8 cellular contexts compared by ENCODE assay signal in the genomic region with DNA sequence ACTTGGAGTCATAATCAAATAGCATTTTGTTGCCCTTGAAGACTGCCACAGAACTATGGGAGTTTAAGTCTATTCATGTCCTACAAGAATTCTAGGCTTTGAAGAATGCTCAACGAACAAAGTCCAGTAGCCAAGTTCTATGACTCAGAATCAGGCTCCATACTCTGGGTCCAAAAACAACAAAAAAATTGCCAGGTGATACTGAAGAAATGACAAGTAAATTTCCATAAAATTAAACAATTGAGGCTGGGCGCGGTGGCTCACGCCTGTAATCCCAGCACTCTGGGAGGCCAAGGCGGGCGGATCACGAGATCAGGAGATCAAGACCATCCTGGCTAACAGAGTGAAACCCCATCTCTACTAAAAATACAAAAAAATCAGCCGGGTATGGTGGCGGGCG.
A peak's percentile ranks its signal among the peaks of the same experiment; 100 is the strongest.
DNase-seq lines count a peak whose midpoint lies in the region; ATAC-seq, FAIRE-seq and TF ChIP-seq lines count a peak whose summit lies in the region.
"Not testable (repeated sequence)": the region's sequence is repeated elsewhere in the genome, so short reads cannot be mapped to it uniquely, and the experiment has no call there.

No MANE protein-coding gene starts in this region.

- not testable (repeated sequence) for H3K9me3 ChIP-seq in BLaER1; ascending aorta; H1 (ENCODE audit: insufficient read depth in 2 of 2, low read depth in 1 of 2, low read length in 1 of 2); neural cell (ENCODE audit: low read length); thoracic aorta

- not testable (repeated sequence) for H4K91ac ChIP-seq in H1 (replicated peaks; ENCODE audit: insufficient read length, low read length)

- H3K9me3 Mint-ChIP-seq in MCF 10A (ENCODE audit: unreplicated experiment); immature natural killer cell: not testable (repeated sequence)

- not testable (repeated sequence) for TF ChIP-seq CTCF in ascending aorta (IDR thresholded peaks at IDR 0.05); MCF 10A (IDR thresholded peaks at IDR 0.05; ENCODE audit: unreplicated experiment); H1 (IDR thresholded peaks at IDR 0.05; ENCODE audit: control extremely low read depth in 1 of 3, insufficient read depth in 1 of 3, low read depth in 1 of 3, low read length in 3 of 3); fibroblast of mammary gland (conservative IDR thresholded peaks at IDR 0.05; ENCODE audit: control insufficient read depth, insufficient read depth, low read depth, low read length); neural cell (IDR thresholded peaks at IDR 0.05; ENCODE audit: poor library complexity, severe bottlenecking); thoracic aorta (IDR thresholded peaks at IDR 0.05)

- not testable (repeated sequence) for H2BK20ac ChIP-seq in H1 (ENCODE audit: low read length)

- H3K23me2 ChIP-seq in H1 (ENCODE audit: low read depth, low read length): not testable (repeated sequence)

- not testable (repeated sequence) for H3F3A ChIP-seq in neural cell (ENCODE audit: insufficient read depth, low read length, poor library complexity, severe bottlenecking)

- H3K36me3 Mint-ChIP-seq in MCF 10A (ENCODE audit: insufficient read depth, unreplicated experiment): peaks cover 44% of the 10 kb centered on the region
- peaks cover 19 to 45% (median 37%) of the 10 kb centered on the region in 3 donors for H3K36me3 Mint-ChIP-seq in immature natural killer cell

- H2BK5ac ChIP-seq in H1 (ENCODE audit: low read depth, low read length): not testable (repeated sequence)

- intact Hi-C loops in ascending aorta (cut with DNase I): loop anchor here (1.0 kb wide), 1 partner anchor 18 kb away; no protein-coding TSS in a partner anchor
- intact Hi-C loops in MCF 10A (cut with micrococcal nuclease): not testable (repeated sequence)

- not testable (repeated sequence) for H2BK12ac ChIP-seq in H1 (ENCODE audit: low read depth, low read length)

- H3K27ac Mint-ChIP-seq in MCF 10A (ENCODE audit: low read depth, unreplicated experiment) (peak overlapping the region; percentile 21), immature natural killer cell (peak overlapping the region in 5 of 6 donors; percentile 32 to 87 (median 54))

- not testable (repeated sequence) for H2BK15ac ChIP-seq in H1 (ENCODE audit: low read length)

- not testable (repeated sequence) for TF ChIP-seq EP300 in H1 (IDR thresholded peaks at IDR 0.05; ENCODE audit: borderline replicate concordance in 1 of 2, low read depth in 2 of 2, low read length in 2 of 2); neural cell (conservative IDR thresholded peaks at IDR 0.05; ENCODE audit: poor library complexity, severe bottlenecking)

- H4K5ac ChIP-seq in H1 (ENCODE audit: insufficient read length, low read depth, low read length): not testable (repeated sequence)

- BruUV-seq in MCF 10A (replicated peaks; lab: Mats Ljungman, UMichigan): not testable (repeated sequence)

- H4K20me1 ChIP-seq in BLaER1: peaks cover 44% of the 10 kb centered on the region
- not testable (repeated sequence) for H4K20me1 ChIP-seq in H1 (replicated peaks in 1 of 2; ENCODE audit: control insufficient read depth in 1 of 2, insufficient read depth in 2 of 2, low read length in 2 of 2); neural cell (ENCODE audit: insufficient read depth)

- not testable (repeated sequence) for H3K79me1 ChIP-seq in H1 (ENCODE audit: low read depth, low read length)

- H3K9me2 ChIP-seq in neural cell (ENCODE audit: insufficient read depth, low read length): not testable (repeated sequence)

- not testable (repeated sequence) for H3K27me3 Mint-ChIP-seq in MCF 10A (ENCODE audit: insufficient read depth, unreplicated experiment); immature natural killer cell (ENCODE audit: low read depth in 3 of 3)

- H3K23ac ChIP-seq in H1 (ENCODE audit: insufficient read length): not testable (repeated sequence)

- H3K4me3 ChIP-seq in BLaER1; ascending aorta; H1 (ENCODE audit: extremely low read depth in 1 of 4, insufficient read depth in 2 of 4, low read depth in 3 of 4, low read length in 4 of 4); fibroblast of mammary gland (ENCODE audit: control insufficient read depth, low read depth, low read length); neural cell (ENCODE audit: low read length); thoracic aorta: not testable (repeated sequence)

- peak in 1 of 2 donors; percentile 80 for DNase-seq in ascending aorta (ENCODE audit: low spot score in 2 of 2)
- DNase-seq in MCF 10A (ENCODE audit: unreplicated experiment): peak; percentile 46
- not testable (repeated sequence) for DNase-seq in H1 (ENCODE audit: low read depth in 1 of 2, low spot score in 2 of 2); immature natural killer cell; thoracic aorta (ENCODE audit: low spot score)
- DNase-seq in fibroblast of mammary gland (ENCODE audit: low read depth): peak; percentile 53

- CTCF ChIA-PET in MCF 10A (lab: Yijun Ruan, JAX): interaction anchor here (0.8 kb wide), 1 partner anchor 13 kb away, joined by 3 read pairs; no protein-coding TSS in a partner anchor
- CTCF ChIA-PET in H1 (lab: Charles Lee; ENCODE audit: partially characterized antibody): interaction anchor here (0.7 kb wide), 1 partner anchor 13 kb away, joined by 8 read pairs; no protein-coding TSS in a partner anchor

- POLR2A ChIA-PET in MCF 10A (lab: Yijun Ruan, JAX); H1 (lab: Charles Lee; ENCODE audit: partially characterized antibody): not testable (repeated sequence)

- not testable (repeated sequence) for H2AK5ac ChIP-seq in H1 (ENCODE audit: low read depth, low read length)

- H3K9ac ChIP-seq in BLaER1; H1 (replicated peaks in 1 of 4; ENCODE audit: extremely low read depth in 1 of 4, low read depth in 3 of 4, low read length in 3 of 4); neural cell (ENCODE audit: low read length): not testable (repeated sequence)

- FAIRE-seq in H1 (lab: Jason Lieb, UNC): not testable (repeated sequence)

- TF ChIP-seq POLR2A in H1 (IDR thresholded peaks at IDR 0.05; ENCODE audit: control extremely low read depth in 1 of 2, low read depth in 2 of 2, low read length in 2 of 2): not testable (repeated sequence)

- not testable (repeated sequence) for TF ChIP-seq RAD21 in H1 (IDR thresholded peaks at IDR 0.05 in 1 of 2, conservative IDR thresholded peaks at IDR 0.05 in 1 of 2; ENCODE audit: low read depth in 2 of 2, low read length in 2 of 2); neural cell (conservative IDR thresholded peaks at IDR 0.05)

- H3K56ac ChIP-seq in H1 (replicated peaks; ENCODE audit: insufficient read length, low read depth, low read length): not testable (repeated sequence)

- not testable (repeated sequence) for H3K4me3 Mint-ChIP-seq in MCF 10A (ENCODE audit: unreplicated experiment)
- peak overlapping the region in 4 of 5 donors; percentile 8 to 39 (median 33) for H3K4me3 Mint-ChIP-seq in immature natural killer cell

- H3K4me2 ChIP-seq in BLaER1 (peak overlapping the region; percentile 94; the same call in 1 of the 2 replicates), H1 (ENCODE audit: insufficient read depth in 1 of 2, low read depth in 2 of 2, low read length in 2 of 2) (peak overlapping the region in 1 of 2 experiments; percentile 47; a peak in 1 of 4 replicates)
- not testable (repeated sequence) for H3K4me2 ChIP-seq in neural cell (ENCODE audit: low read length)

- not testable (repeated sequence) for H2AFZ ChIP-seq in H1 (ENCODE audit: low read length); neural cell (ENCODE audit: low read depth, low read length)

- peak overlapping the region; percentile 69 for H3K4ac ChIP-seq in H1 (replicated peaks; ENCODE audit: insufficient read length, low read depth, low read length)

- H3K14ac ChIP-seq in H1 (ENCODE audit: insufficient read length): not testable (repeated sequence)

- peaks cover 78% of the 10 kb centered on the region for H3K4me1 ChIP-seq in BLaER1
- peaks cover 10 to 57% of the 10 kb centered on the region in 2 donors for H3K4me1 ChIP-seq in ascending aorta
- H3K4me1 ChIP-seq in H1 (replicated peaks in 1 of 4; ENCODE audit: control insufficient read depth in 3 of 4, insufficient read depth in 4 of 4, low read length in 3 of 4): peaks cover 8 to 25% (median 23%) of the 10 kb centered on the region in 4 experiments
- peaks cover 38 to 86% of the 10 kb centered on the region in 2 donors for H3K4me1 ChIP-seq in thoracic aorta (ENCODE audit: control insufficient read depth in 1 of 2, low read depth in 2 of 2)

- H3K79me2 ChIP-seq in H1 (ENCODE audit: control insufficient read depth in 1 of 2, insufficient read depth in 2 of 2, low read length in 2 of 2) (peaks cover 0 to 22% of the 10 kb centered on the region in 2 experiments; a peak in 2 of 4 replicates), neural cell (replicated peaks; ENCODE audit: insufficient read depth, low read length) (peaks cover 12% of the 10 kb centered on the region)

- H3K36me3 ChIP-seq in BLaER1 (peaks cover 39% of the 10 kb centered on the region), H1 (ENCODE audit: control insufficient read depth in 2 of 4, insufficient read depth in 4 of 4, low read length in 3 of 4) (peaks cover under 1 to 37% (median 18%) of the 10 kb centered on the region in 4 experiments; a peak in 7 of 8 replicates)
- H3K36me3 ChIP-seq in ascending aorta; neural cell (ENCODE audit: insufficient read depth, low read length); thoracic aorta: not testable (repeated sequence)

- not testable (repeated sequence) for H3K27ac ChIP-seq in BLaER1; H1 (ENCODE audit: low read depth, low read length)
- H3K27ac ChIP-seq in ascending aorta (peak overlapping the region; percentile 75 to 82), neural cell (ENCODE audit: low read length) (peak overlapping the region; percentile 14), thoracic aorta (peak overlapping the region; percentile 68 to 85)

- H4K8ac ChIP-seq in H1 (ENCODE audit: extremely low read depth, insufficient read depth, low read length): not testable (repeated sequence)

- not testable (repeated sequence) for H3K18ac ChIP-seq in H1 (ENCODE audit: extremely low read depth, low read length)

- not testable (repeated sequence) for H2BK120ac ChIP-seq in H1 (replicated peaks; ENCODE audit: low read depth, low read length)

- ATAC-seq in thoracic aorta (ENCODE audit: insufficient number of reproducible peaks, low FRiP score, low read depth): peak; percentile 76

- WGBS in H1 (ENCODE audit: extremely low coverage in 1 of 2, insufficient coverage in 1 of 2, insufficient read length in 1 of 2, insufficient replicate concordance in 2 of 2, low coverage in 1 of 2, low lambda C conversion rate in 2 of 2, missing lambda C conversion rate in 1 of 2), 2 experiments: 83% methylated on average over 10 of the region's 10 CpGs; no CpG with 5 or more reads in 1 of the 2 experiments

- H3K4me1 Mint-ChIP-seq in MCF 10A (ENCODE audit: insufficient read depth, unreplicated experiment): not testable (repeated sequence)
- peaks cover 66% of the 10 kb centered on the region in 2 donors for H3K4me1 Mint-ChIP-seq in immature natural killer cell

- not testable (repeated sequence) for H3K27me3 ChIP-seq in BLaER1; ascending aorta; H1 (replicated peaks in 1 of 4; ENCODE audit: control insufficient read depth in 3 of 4, extremely low read depth in 1 of 4, insufficient read depth in 3 of 4, low read length in 3 of 4); neural cell (ENCODE audit: insufficient read depth, low read depth, low read length); thoracic aorta (replicated peaks; ENCODE audit: insufficient read depth)
